1 cellular context compared by ENCODE assay signal in the genomic region with DNA sequence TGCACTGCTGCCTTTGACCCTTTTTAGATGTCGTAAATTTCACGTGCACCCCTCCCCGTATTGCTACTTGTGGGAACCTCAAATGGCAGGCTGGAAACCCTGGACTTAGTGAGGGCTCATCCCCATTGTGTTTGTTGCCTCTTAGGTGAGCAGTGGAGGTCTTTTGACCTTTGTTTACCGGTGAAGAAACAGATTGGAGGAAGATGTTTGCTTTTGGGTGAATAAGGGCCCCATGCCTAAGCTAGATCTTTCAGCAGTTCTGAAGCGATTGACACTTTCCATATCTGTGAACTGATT.
TF ChIP-seq lines count a peak whose summit lies in the region.

No MANE protein-coding gene starts in this region.

TF ChIP-seq in H1, 55 proteins besides CTCF, POLR2A, EP300 and RAD21:
- no peak for TF ChIP-seq FOSL1 (IDR thresholded peaks at IDR 0.05; ENCODE audit: insufficient read depth, low read depth, low read length)
- no peak for TF ChIP-seq SAP30 (IDR thresholded peaks at IDR 0.05; ENCODE audit: insufficient read depth, insufficient replicate concordance, low read length)
- TF ChIP-seq TAF1 (IDR thresholded peaks at IDR 0.05; ENCODE audit: low read depth, low read length), result no peak
- TF ChIP-seq, protein P1, sequence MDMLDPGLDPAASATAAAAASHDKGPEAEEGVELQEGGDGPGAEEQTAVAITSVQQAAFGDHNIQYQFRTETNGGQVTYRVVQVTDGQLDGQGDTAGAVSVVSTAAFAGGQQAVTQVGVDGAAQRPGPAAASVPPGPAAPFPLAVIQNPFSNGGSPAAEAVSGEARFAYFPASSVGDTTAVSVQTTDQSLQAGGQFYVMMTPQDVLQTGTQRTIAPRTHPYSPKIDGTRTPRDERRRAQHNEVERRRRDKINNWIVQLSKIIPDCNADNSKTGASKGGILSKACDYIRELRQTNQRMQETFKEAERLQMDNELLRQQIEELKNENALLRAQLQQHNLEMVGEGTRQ (IDR thresholded peaks at IDR 0.05; ENCODE audit: low read length), result no peak
- TF ChIP-seq SIN3A (conservative IDR thresholded peaks at IDR 0.05 in 1 of 2, IDR thresholded peaks at IDR 0.05 in 1 of 2; ENCODE audit: low read depth in 1 of 2, low read length in 2 of 2), result no peak
- TF ChIP-seq TEAD4 (IDR thresholded peaks at IDR 0.05; ENCODE audit: low read depth, low read length), result no peak
- TF ChIP-seq, protein P2, sequence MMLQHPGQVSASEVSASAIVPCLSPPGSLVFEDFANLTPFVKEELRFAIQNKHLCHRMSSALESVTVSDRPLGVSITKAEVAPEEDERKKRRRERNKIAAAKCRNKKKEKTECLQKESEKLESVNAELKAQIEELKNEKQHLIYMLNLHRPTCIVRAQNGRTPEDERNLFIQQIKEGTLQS (IDR thresholded peaks at IDR 0.05; ENCODE audit: insufficient read depth, low read depth, low read length), result no peak
- no peak for TF ChIP-seq SP1 (IDR thresholded peaks at IDR 0.05; ENCODE audit: low read depth, low read length)
- TF ChIP-seq POU5F1 (IDR thresholded peaks at IDR 0.05; ENCODE audit: low read depth, low read length), result no peak
